30 cellular contexts compared by ENCODE assay signal in the genomic region with DNA sequence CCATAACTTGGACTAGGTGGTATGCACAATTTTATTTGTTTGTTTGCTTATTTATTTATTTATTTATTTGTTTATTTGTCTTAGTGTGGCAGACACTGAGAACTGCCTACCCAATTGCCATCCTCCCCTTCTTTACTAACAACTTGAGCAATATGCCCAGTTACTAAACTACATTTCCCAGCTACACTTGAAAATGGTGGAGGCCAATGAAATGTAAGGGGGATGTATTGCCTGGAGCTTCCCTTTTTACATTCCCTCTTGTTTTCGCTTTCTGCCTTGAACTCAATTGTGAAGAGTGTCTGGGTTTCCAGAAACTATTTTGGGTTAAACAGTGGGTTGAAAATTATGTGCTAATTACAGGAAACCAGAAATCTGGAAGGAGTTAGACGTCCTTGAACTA.
DNase-seq lines count a peak whose midpoint lies in the region; ATAC-seq, FAIRE-seq and TF ChIP-seq lines count a peak whose summit lies in the region.
"Had no signal": no experiment of that assay in that cellular context is flagged by ENCODE, and none has a peak within 500 bp of the region (broad histone marks: within the 10 kb centered on the region; RNA-seq: fewer than 3 reads in every experiment).

No MANE protein-coding gene starts in this region.

- SMC1A ChIA-PET in GM12878 (lab: Charles Lee; ENCODE audit: uncharacterized antibody, unreplicated experiment) = interaction anchor here (0.9 to 1.4 kb wide), 5 partner anchors 17 to 86 kb away, joined by 3 to 4 read pairs (median 3); no protein-coding TSS in a partner anchor

- ATAC-seq in GM12878 = peak; percentile 54; the same call in 2 of the 3 replicates
- no peak for ATAC-seq in HG03039 (IDR thresholded peaks at IDR 0.05; ENCODE audit: unreplicated experiment)
- ATAC-seq: heart right ventricle had no signal

- peak; percentile 64 to 76 for DNase-seq in AML-193 (lab: John Stamatoyannopoulos, UW)
- no peak for DNase-seq in GM12878 (ENCODE audit: low read depth, low spot score)
- no peak for DNase-seq in activated CD4-positive, alpha-beta T cell treated with anti-CD3 and anti-CD28 coated beads for 4 hours
- DNase-seq in hippocampal formation (lab: John Stamatoyannopoulos, UW) = no peak
- DNase-seq in sigmoid colon = no peak
- DNase-seq: activated naive CD4-positive, alpha-beta T cell treated with anti-CD3 and anti-CD28 coated beads, Interleukin-2, amount 10 ng/mL, durations not matched to agents 7 days and 5 days; amygdala; COR-L47; effector CD8-positive, alpha-beta T cell; erythroblast; heart right ventricle; left ventricle myocardium inferior; naive B cell; NCI-H1436 treated with DMSO at 0.1 percent for 48 hours; NCI-H510A treated with DMSO at 0.1 percent for 48 hours; retina; Right ventricle myocardium superior; stimulated activated CD4-positive, alpha-beta T cell treated with anti-CD3 and anti-CD28 coated beads, Interleukin-12 subunit alpha, Interleukin-12 subunit beta, amount 100 ng/mL, for 4 hours; stimulated activated CD4-positive, alpha-beta T cell treated with anti-CD3 and anti-CD28 coated beads, Interleukin-4, amount 100 ng/mL, for 24 hours; stimulated activated naive CD4-positive, alpha-beta T cell; testis; uterus had no signal

- no peak overlapping the region for H3K27ac ChIP-seq in HUES48 (ENCODE audit: low read depth, low read length)
- H3K27ac ChIP-seq in OCI-LY3 (ENCODE audit: low read length) = no peak overlapping the region
- no peak overlapping the region for H3K27ac ChIP-seq in GM12878 (ENCODE audit: control insufficient read depth, insufficient read depth)
- H3K27ac ChIP-seq in sigmoid colon = no peak overlapping the region
- H3K27ac ChIP-seq: breast epithelium, heart right ventricle, left ventricle myocardium inferior, testis, uterus, VCaP had no signal

- WGBS in GM12878 (ENCODE audit: insufficient coverage, insufficient replicate concordance, low lambda C conversion rate, missing lambda C conversion rate) = 0% methylated on average over 2 of the region's 2 CpGs
- WGBS in sigmoid colon, 2 donors = 31 to 60% methylated on average over 2 of the region's 2 CpGs

- H2AFZ ChIP-seq in OCI-LY3 (ENCODE audit: low read depth, low read length) (no peak overlapping the region), GM12878 (ENCODE audit: control insufficient read depth, low read depth, low read length) (no peak overlapping the region)

- 0 out of 2 replicates have a peak overlapping the region, but pooled peaks have one; percentile 20 for H3K4me3 ChIP-seq in HUES48 (ENCODE audit: low read depth, low read length)
- no peak overlapping the region for H3K4me3 ChIP-seq in OCI-LY3 (ENCODE audit: low read length)
- H3K4me3 ChIP-seq in GM12878 = no peak overlapping the region
- no peak overlapping the region for H3K4me3 ChIP-seq in sigmoid colon
- H3K4me3 ChIP-seq: BLaER1 treated with 17β-estradiol and CSF1 and Interleukin-3, amounts not matched to agents 10 nM and 100 nM; breast epithelium; HAP-1; heart right ventricle; left ventricle myocardium inferior; testis; uterus had no signal

- POLR2A ChIA-PET in GM12878 (lab: Charles Lee) = no interaction called here

- H3K9me3 ChIP-seq in HUES48 (ENCODE audit: control insufficient read depth, insufficient read depth, low read length) (peaks cover 9% of the 10 kb centered on the region), OCI-LY3 (ENCODE audit: insufficient read depth, low read length) (no peaks in the 10 kb centered on the region), GM12878 (replicated peaks; ENCODE audit: control insufficient read depth, insufficient read depth, low read length) (no peaks in the 10 kb centered on the region), sigmoid colon (no peaks in the 10 kb centered on the region)
- H3K9me3 ChIP-seq: HAP-1, testis, uterus had no signal

- intact Hi-C loops in GM12878 (cut with micrococcal nuclease; ENCODE audit: unreplicated experiment) (no loop called here), sigmoid colon (cut with DNase I) (no loop called here)

- TF ChIP-seq EP300 in GM12878 (IDR thresholded peaks at IDR 0.05; ENCODE audit: borderline replicate concordance in 1 of 2, control insufficient read depth in 1 of 2, low read depth in 2 of 2, low read length in 2 of 2) (no peak), sigmoid colon (IDR thresholded peaks at IDR 0.05) (no peak)

- TF ChIP-seq POLR2A in GM12878 (IDR thresholded peaks at IDR 0.05; ENCODE audit: low read depth, low read length) (no peak), sigmoid colon (IDR thresholded peaks at IDR 0.05) (no peak)

- no peaks in the 10 kb centered on the region for H3K27me3 ChIP-seq in HUES48 (ENCODE audit: control insufficient read depth, insufficient read depth, low read length)
- no peaks in the 10 kb centered on the region for H3K27me3 ChIP-seq in OCI-LY3 (ENCODE audit: low read depth, low read length)
- H3K27me3 ChIP-seq in GM12878 (replicated peaks in 1 of 2; ENCODE audit: control insufficient read depth in 2 of 2, insufficient read depth in 2 of 2, low read length in 1 of 2) = no peaks in the 10 kb centered on the region
- H3K27me3 ChIP-seq in sigmoid colon = no peaks in the 10 kb centered on the region
- H3K27me3 ChIP-seq: BLaER1 treated with 17β-estradiol and CSF1 and Interleukin-3, amounts not matched to agents 10 nM and 100 nM; breast epithelium; heart right ventricle; testis; uterus had no signal

- 0 out of 2 replicates have a peak overlapping the region, but pooled peaks have one; percentile 3 for H3K4me2 ChIP-seq in OCI-LY3 (ENCODE audit: low read length)
- no peak overlapping the region for H3K4me2 ChIP-seq in GM12878 (ENCODE audit: control insufficient read depth, insufficient read depth)

- BruUV-seq in GM12878 (replicated peaks; lab: Mats Ljungman, UMichigan) = no TSS peak

- CTCF ChIA-PET in GM12878 (lab: Yijun Ruan, JAX) = interaction anchor here (0.6 to 1.5 kb wide), 4 partner anchors 12 to 386 kb away, joined by 3 to 4 read pairs (median 4); no protein-coding TSS in a partner anchor

- TF ChIP-seq RAD21 in GM12878 (IDR thresholded peaks at IDR 0.05; ENCODE audit: insufficient read depth, low read depth, low read length) = no peak

- no peak overlapping the region for H3K9ac ChIP-seq in HUES48 (ENCODE audit: low read depth, low read length)
- H3K9ac ChIP-seq in OCI-LY3 (ENCODE audit: low read length) = no peak overlapping the region
- H3K9ac ChIP-seq in GM12878 (ENCODE audit: control insufficient read depth, insufficient read depth, low read length) = no peak overlapping the region
- H3K9ac ChIP-seq: BLaER1 treated with 17β-estradiol and CSF1 and Interleukin-3, amounts not matched to agents 10 nM and 100 nM had no signal

- H3K79me2 ChIP-seq in OCI-LY3 (ENCODE audit: low read length) = no peaks in the 10 kb centered on the region
- no peaks in the 10 kb centered on the region for H3K79me2 ChIP-seq in GM12878 (ENCODE audit: control insufficient read depth, insufficient read depth, low read length)

- in situ Hi-C loops in GM12878 (cut with MboI) = no loop called here

- TF ChIP-seq CTCF in OCI-LY3 (IDR thresholded peaks at IDR 0.05; ENCODE audit: low read depth, low read length) (no peak), GM12878 (IDR thresholded peaks at IDR 0.05 in 2 of 3, conservative IDR thresholded peaks at IDR 0.05 in 1 of 3; ENCODE audit: control insufficient read depth in 2 of 3, extremely low read depth in 1 of 3, insufficient read depth in 1 of 3, low read depth in 3 of 3, low read length in 3 of 3) (no peak), sigmoid colon (IDR thresholded peaks at IDR 0.05) (no peak)

- H3K4me1 ChIP-seq in HUES48 (ENCODE audit: control insufficient read depth, insufficient read depth, low read length) (no peaks in the 10 kb centered on the region), OCI-LY3 (ENCODE audit: low read length) (no peaks in the 10 kb centered on the region), GM12878 (ENCODE audit: control insufficient read depth, insufficient read depth, low read length) (no peaks in the 10 kb centered on the region), sigmoid colon (no peaks in the 10 kb centered on the region)
- H3K4me1 ChIP-seq: BLaER1 treated with 17β-estradiol and CSF1 and Interleukin-3, amounts not matched to agents 10 nM and 100 nM; breast epithelium; HAP-1; heart right ventricle; left ventricle myocardium inferior; testis; uterus had no signal

- FAIRE-seq in GM12878 (lab: Jason Lieb, UNC) = no peak
- FAIRE-seq: GM12891 had no signal

- no peaks in the 10 kb centered on the region for H4K20me1 ChIP-seq in OCI-LY3 (ENCODE audit: insufficient read depth, low read length)
- H4K20me1 ChIP-seq in GM12878 (ENCODE audit: control insufficient read depth, insufficient read depth) = no peaks in the 10 kb centered on the region
- H4K20me1 ChIP-seq: BLaER1 treated with 17β-estradiol and CSF1 and Interleukin-3, amounts not matched to agents 10 nM and 100 nM had no signal

- RAD21 ChIA-PET in GM12878 (lab: Charles Lee; ENCODE audit: unreplicated experiment) = interaction anchor here (1.2 to 1.6 kb wide), 2 partner anchors 78 to 214 kb away, joined by 3 to 4 read pairs; no protein-coding TSS in a partner anchor

- no peaks in the 10 kb centered on the region for H3K36me3 ChIP-seq in HUES48 (ENCODE audit: control insufficient read depth, insufficient read depth, low read length)
- H3K36me3 ChIP-seq in OCI-LY3 (replicated peaks; ENCODE audit: low read depth, low read length) = no peaks in the 10 kb centered on the region
- H3K36me3 ChIP-seq in GM12878 (ENCODE audit: control insufficient read depth in 2 of 2, insufficient read depth in 2 of 2, low read length in 1 of 2) = no peaks in the 10 kb centered on the region
- H3K36me3 ChIP-seq in sigmoid colon = no peaks in the 10 kb centered on the region
- H3K36me3 ChIP-seq: BLaER1 treated with 17β-estradiol and CSF1 and Interleukin-3, amounts not matched to agents 10 nM and 100 nM; breast epithelium; HAP-1; heart right ventricle; left ventricle myocardium inferior; uterus had no signal

TF ChIP-seq in GM12878, 131 proteins besides CTCF, POLR2A, EP300 and RAD21:
- peak; percentile 26 for TF ChIP-seq SIX5 (IDR thresholded peaks at IDR 0.05; ENCODE audit: low read depth, low read length, severe bottlenecking)
- no peak for TF ChIP-seq CREB1 (IDR thresholded peaks at IDR 0.05; ENCODE audit: low read depth)
TF ChIP-seq in GM12878: peak in this region for 1.

Comparison
In these comparisons a context has a peak if more than half of its experiments do, and no peak if none do; other contexts are left out.
1. DNase-seq: peak in AML-193 (2 of 2); none in GM12878 (single experiment), activated CD4-positive, alpha-beta T cell treated with anti-CD3 and anti-CD28 coated beads for 4 hours (0 of 2), hippocampal formation (0 of 2) and sigmoid colon (single experiment).